In the genomic region with DNA sequence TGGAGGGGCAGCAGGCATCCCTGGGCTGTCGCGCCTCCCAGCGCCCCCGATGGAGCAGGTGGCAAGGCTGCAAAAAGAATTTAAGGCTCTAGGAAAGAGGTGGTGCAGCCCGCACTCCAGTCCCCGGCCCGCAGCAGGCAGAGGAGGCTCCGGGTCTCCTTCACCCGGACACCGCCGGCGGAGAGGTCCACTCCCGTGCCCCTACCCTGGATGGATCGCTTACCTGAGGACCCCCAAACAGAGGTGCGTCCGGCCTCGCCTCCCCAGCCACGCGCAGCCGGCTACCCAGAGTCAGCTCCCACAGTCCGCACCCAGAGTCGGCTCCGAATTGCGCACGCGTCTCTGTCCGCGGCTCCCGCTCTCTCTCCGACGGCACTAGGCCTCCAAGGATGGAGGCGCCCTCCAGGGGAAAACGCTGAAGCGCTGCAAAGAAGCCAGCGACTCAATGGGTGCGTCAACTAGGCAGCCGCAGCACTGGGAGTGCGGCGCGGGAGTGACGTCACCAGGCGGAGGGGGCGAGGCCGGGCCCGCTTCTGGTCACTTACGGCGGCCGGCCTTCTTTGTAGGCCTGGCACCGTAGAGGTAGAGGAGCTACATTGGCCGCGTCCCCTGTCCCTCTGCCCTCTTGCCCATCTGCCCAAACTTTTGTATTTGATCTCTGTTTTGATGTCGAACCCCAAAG, we compare ENCODE assay signal across 8 cellular contexts. TPM values are rescaled to one million over a fixed set of nuclear protein-coding genes. Genes with fewer than 3 reads are reported as not detected.
DNase-seq lines count a peak whose midpoint lies in the region; FAIRE-seq and TF ChIP-seq lines count a peak whose summit lies in the region.

A gene with protein sequence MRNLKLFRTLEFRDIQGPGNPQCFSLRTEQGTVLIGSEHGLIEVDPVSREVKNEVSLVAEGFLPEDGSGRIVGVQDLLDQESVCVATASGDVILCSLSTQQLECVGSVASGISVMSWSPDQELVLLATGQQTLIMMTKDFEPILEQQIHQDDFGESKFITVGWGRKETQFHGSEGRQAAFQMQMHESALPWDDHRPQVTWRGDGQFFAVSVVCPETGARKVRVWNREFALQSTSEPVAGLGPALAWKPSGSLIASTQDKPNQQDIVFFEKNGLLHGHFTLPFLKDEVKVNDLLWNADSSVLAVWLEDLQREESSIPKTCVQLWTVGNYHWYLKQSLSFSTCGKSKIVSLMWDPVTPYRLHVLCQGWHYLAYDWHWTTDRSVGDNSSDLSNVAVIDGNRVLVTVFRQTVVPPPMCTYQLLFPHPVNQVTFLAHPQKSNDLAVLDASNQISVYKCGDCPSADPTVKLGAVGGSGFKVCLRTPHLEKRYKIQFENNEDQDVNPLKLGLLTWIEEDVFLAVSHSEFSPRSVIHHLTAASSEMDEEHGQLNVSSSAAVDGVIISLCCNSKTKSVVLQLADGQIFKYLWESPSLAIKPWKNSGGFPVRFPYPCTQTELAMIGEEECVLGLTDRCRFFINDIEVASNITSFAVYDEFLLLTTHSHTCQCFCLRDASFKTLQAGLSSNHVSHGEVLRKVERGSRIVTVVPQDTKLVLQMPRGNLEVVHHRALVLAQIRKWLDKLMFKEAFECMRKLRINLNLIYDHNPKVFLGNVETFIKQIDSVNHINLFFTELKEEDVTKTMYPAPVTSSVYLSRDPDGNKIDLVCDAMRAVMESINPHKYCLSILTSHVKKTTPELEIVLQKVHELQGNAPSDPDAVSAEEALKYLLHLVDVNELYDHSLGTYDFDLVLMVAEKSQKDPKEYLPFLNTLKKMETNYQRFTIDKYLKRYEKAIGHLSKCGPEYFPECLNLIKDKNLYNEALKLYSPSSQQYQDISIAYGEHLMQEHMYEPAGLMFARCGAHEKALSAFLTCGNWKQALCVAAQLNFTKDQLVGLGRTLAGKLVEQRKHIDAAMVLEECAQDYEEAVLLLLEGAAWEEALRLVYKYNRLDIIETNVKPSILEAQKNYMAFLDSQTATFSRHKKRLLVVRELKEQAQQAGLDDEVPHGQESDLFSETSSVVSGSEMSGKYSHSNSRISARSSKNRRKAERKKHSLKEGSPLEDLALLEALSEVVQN (N-terminal part only) (minus strand): TSS at position 484 of the 682 bp plus-strand sequence. CDS start 2,978 bp downstream, outside the sequence.

- peak within 1 kb of the TSS; percentile 92 for H2BK5ac ChIP-seq in H1 (ENCODE audit: low read depth, low read length)
- no peak within 1 kb of the TSS for H2BK5ac ChIP-seq in mesendoderm (ENCODE audit: low read length)

- DNase-seq in COLO829 (ENCODE audit: low spot score) (peak; percentile 97), GM20000 (ENCODE audit: low spot score) (peak; percentile 91), HT-29 (ENCODE audit: low spot score) (peak; percentile 93), H1 (ENCODE audit: low read depth in 1 of 2, low spot score in 2 of 2) (peak; percentile 78 to 91), mesendoderm (peak; percentile 97)
- DNase-seq in NK-92 treated with Interleukin-12 subunit alpha and Interleukin-12 subunit beta, amount 100 ng/mL, for 24 hours (lab: John Stamatoyannopoulos, UW), result peak; percentile 80
- DNase-seq in stimulated activated CD8-positive, alpha-beta memory T cell treated with anti-CD3 and anti-CD28 coated beads, Interleukin-15, amount 100 ng/mL, for 1 hour (ENCODE audit: low read depth), result peak; percentile 86

- H4K91ac ChIP-seq in H1 (replicated peaks; ENCODE audit: insufficient read length, low read length), result peak within 1 kb of the TSS; percentile 96

- H3K18ac ChIP-seq in H1 (ENCODE audit: extremely low read depth, low read length) (peak within 1 kb of the TSS; percentile 98), mesendoderm (ENCODE audit: low read length) (peak within 1 kb of the TSS; percentile 29)

- H3K56ac ChIP-seq in H1 (replicated peaks; ENCODE audit: insufficient read length, low read depth, low read length), result peak within 1 kb of the TSS; percentile 42
- H3K56ac ChIP-seq in mesendoderm (ENCODE audit: low read length), result peak within 1 kb of the TSS; percentile 99

- H3K9ac ChIP-seq in H1 (replicated peaks in 1 of 4; ENCODE audit: extremely low read depth in 1 of 4, low read depth in 3 of 4, low read length in 3 of 4), result peak within 1 kb of the TSS; percentile 88 to 91 (median 88)
- H3K9ac ChIP-seq in mesendoderm (ENCODE audit: low read length), result peak within 1 kb of the TSS; percentile 96

- H3K23ac ChIP-seq in H1 (ENCODE audit: insufficient read length) (no peak within 1 kb of the TSS), mesendoderm (ENCODE audit: low read length) (peak within 1 kb of the TSS; percentile 66)

- H3K14ac ChIP-seq in H1 (ENCODE audit: insufficient read length), result peak within 1 kb of the TSS; percentile 77

- H4K20me1 ChIP-seq in H1 (replicated peaks in 1 of 2; ENCODE audit: control insufficient read depth in 1 of 2, insufficient read depth in 2 of 2, low read length in 2 of 2), result no peaks in the 10 kb centered on the region

- no peak within 1 kb of the TSS for H2BK12ac ChIP-seq in H1 (ENCODE audit: low read depth, low read length)

- peaks cover 0 to 13% (median 3%) of the 10 kb centered on the region in 4 experiments; a peak in 4 of 8 replicates for H3K36me3 ChIP-seq in H1 (ENCODE audit: control insufficient read depth in 2 of 4, insufficient read depth in 4 of 4, low read length in 3 of 4)
- no peaks in the 10 kb centered on the region for H3K36me3 ChIP-seq in mesendoderm (ENCODE audit: control insufficient read depth, insufficient read depth, low read length)

- 0 out of 2 replicates have a peak within 1 kb of the TSS, but pooled peaks have one; percentile 76 for H2BK15ac ChIP-seq in H1 (ENCODE audit: low read length)
- no peak within 1 kb of the TSS for H2BK15ac ChIP-seq in mesendoderm (replicated peaks; ENCODE audit: low read depth)

- 2% methylated on average over 31 of the region's 52 CpGs; no CpG with 5 or more reads in 1 of the 2 experiments for WGBS in H1 (ENCODE audit: extremely low coverage in 1 of 2, insufficient coverage in 1 of 2, insufficient read length in 1 of 2, insufficient replicate concordance in 2 of 2, low coverage in 1 of 2, low lambda C conversion rate in 2 of 2, missing lambda C conversion rate in 1 of 2), 2 experiments
- no CpG with 5 or more reads among the region's 52 CpGs for WGBS in mesendoderm (ENCODE audit: extremely low coverage, insufficient coverage, low lambda C conversion rate)

- H3K4me3 ChIP-seq in H1 (ENCODE audit: extremely low read depth in 1 of 4, insufficient read depth in 2 of 4, low read depth in 3 of 4, low read length in 4 of 4) (peak within 1 kb of the TSS; percentile 96 to 100 (median 98)), mesendoderm (ENCODE audit: low read length) (peak within 1 kb of the TSS; percentile 100)

- H3K23me2 ChIP-seq in H1 (ENCODE audit: low read depth, low read length), result peaks cover 10% of the 10 kb centered on the region

- H3K79me1 ChIP-seq in H1 (ENCODE audit: low read depth, low read length) (peaks cover 2% of the 10 kb centered on the region), mesendoderm (ENCODE audit: low read length) (peaks cover 11% of the 10 kb centered on the region)

- POLR2A ChIA-PET in activated CD8-positive, alpha-beta memory T cell treated with anti-CD3 and anti-CD28 coated beads for 36 hours (lab: Charles Lee), result interaction anchor here (0.9 kb wide), 1 partner anchor 250 kb away, joined by 4 read pairs; no protein-coding TSS in a partner anchor
- POLR2A ChIA-PET in H1 (lab: Charles Lee; ENCODE audit: partially characterized antibody), result interaction anchor here (0.6 to 1.2 kb wide), 4 partner anchors 11 to 1537 kb away, joined by 3 read pairs; no protein-coding TSS in a partner anchor

- H3K9me3 ChIP-seq in H1 (ENCODE audit: insufficient read depth in 2 of 2, low read depth in 1 of 2, low read length in 1 of 2), result no peaks in the 10 kb centered on the region

- TF ChIP-seq CTCF in GM20000 (IDR thresholded peaks at IDR 0.05; ENCODE audit: extremely low read depth, missing control alignments) (peak; percentile 20), H1 (IDR thresholded peaks at IDR 0.05; ENCODE audit: control extremely low read depth in 1 of 3, insufficient read depth in 1 of 3, low read depth in 1 of 3, low read length in 3 of 3) (peak in 2 of 3 experiments; percentile 16 to 36; a peak in 2 of 4 replicates)

- CTCF ChIA-PET in activated CD8-positive, alpha-beta memory T cell treated with anti-CD3 and anti-CD28 coated beads for 36 hours (lab: Charles Lee), result no interaction called here
- CTCF ChIA-PET in H1 (lab: Charles Lee; ENCODE audit: partially characterized antibody), result interaction anchor here (1.3 kb wide), 1 partner anchor 17 kb away, joined by 6 read pairs; no protein-coding TSS in a partner anchor

- H3K27ac ChIP-seq in H1 (ENCODE audit: low read depth, low read length) (peak within 1 kb of the TSS; percentile 79), mesendoderm (ENCODE audit: low read depth, low read length) (peak within 1 kb of the TSS; percentile 95)

- no peak for FAIRE-seq in H1 (lab: Jason Lieb, UNC)

- peaks cover 10 to 26% of the 10 kb centered on the region in 2 experiments for H3K79me2 ChIP-seq in H1 (ENCODE audit: control insufficient read depth in 1 of 2, insufficient read depth in 2 of 2, low read length in 2 of 2)
- peaks cover 10% of the 10 kb centered on the region for H3K79me2 ChIP-seq in mesendoderm (ENCODE audit: control insufficient read depth, insufficient read depth, low read length)

- H2BK20ac ChIP-seq in H1 (ENCODE audit: low read length), result no peak within 1 kb of the TSS

- no peak within 1 kb of the TSS for H2BK120ac ChIP-seq in H1 (replicated peaks; ENCODE audit: low read depth, low read length)
- no peak within 1 kb of the TSS for H2BK120ac ChIP-seq in mesendoderm (ENCODE audit: low read depth, low read length)

- H2AK5ac ChIP-seq in H1 (ENCODE audit: low read depth, low read length) (no peak within 1 kb of the TSS), mesendoderm (ENCODE audit: low read length) (no peak within 1 kb of the TSS)

- H4K5ac ChIP-seq in H1 (ENCODE audit: insufficient read length, low read depth, low read length), result peak within 1 kb of the TSS; percentile 98
- no peak within 1 kb of the TSS for H4K5ac ChIP-seq in mesendoderm (ENCODE audit: low read length)

- H3K4me1 ChIP-seq in H1 (replicated peaks in 1 of 4; ENCODE audit: control insufficient read depth in 3 of 4, insufficient read depth in 4 of 4, low read length in 3 of 4), result peaks cover 0 to 4% (median under 1%) of the 10 kb centered on the region in 4 experiments; a peak in 4 of 7 replicates
- peaks cover 4% of the 10 kb centered on the region for H3K4me1 ChIP-seq in mesendoderm (ENCODE audit: control insufficient read depth, low read depth, low read length)

- H3K4me2 ChIP-seq in H1 (ENCODE audit: insufficient read depth in 1 of 2, low read depth in 2 of 2, low read length in 2 of 2), result peak within 1 kb of the TSS; percentile 77 to 99
- H3K4me2 ChIP-seq in mesendoderm (ENCODE audit: low read length), result peak within 1 kb of the TSS; percentile 89

- no peak for TF ChIP-seq EP300 in H1 (IDR thresholded peaks at IDR 0.05; ENCODE audit: borderline replicate concordance in 1 of 2, low read depth in 2 of 2, low read length in 2 of 2)

- H4K8ac ChIP-seq in H1 (ENCODE audit: extremely low read depth, insufficient read depth, low read length), result peak within 1 kb of the TSS; percentile 97
- no peak within 1 kb of the TSS for H4K8ac ChIP-seq in mesendoderm (ENCODE audit: low read depth, low read length)

- peak within 1 kb of the TSS; percentile 75 for H3K4ac ChIP-seq in H1 (replicated peaks; ENCODE audit: insufficient read length, low read depth, low read length)
- H3K4ac ChIP-seq in mesendoderm (ENCODE audit: low read depth, low read length), result peak within 1 kb of the TSS; percentile 5

- H3K27me3 ChIP-seq in H1 (replicated peaks in 1 of 4; ENCODE audit: control insufficient read depth in 3 of 4, extremely low read depth in 1 of 4, insufficient read depth in 3 of 4, low read length in 3 of 4) (no peaks in the 10 kb centered on the region), mesendoderm (ENCODE audit: insufficient read depth, low read length, poor library complexity) (no peaks in the 10 kb centered on the region)

- peak in 1 of 2 experiments; percentile 33; a peak in 2 of 4 replicates for TF ChIP-seq RAD21 in H1 (IDR thresholded peaks at IDR 0.05 in 1 of 2, conservative IDR thresholded peaks at IDR 0.05 in 1 of 2; ENCODE audit: low read depth in 2 of 2, low read length in 2 of 2)

- TF ChIP-seq POLR2A in H1 (IDR thresholded peaks at IDR 0.05; ENCODE audit: control extremely low read depth in 1 of 2, low read depth in 2 of 2, low read length in 2 of 2), result peak; percentile 75 to 92

- H2AFZ ChIP-seq in H1 (ENCODE audit: low read length), result peak within 1 kb of the TSS; percentile 100

RNA-seq across cellular contexts. Expression of the gene that starts here (rescaled TPM):
- 14.7 and 24.4 TPM in 2 replicates for total RNA-seq in HT-29 (2014; rRNA removed; shearing (Covaris generic))
- 10 to 100 TPM; 34.1 to 35.7 TPM for total RNA-seq in activated CD8-positive, alpha-beta memory T cell treated with anti-CD3 and anti-CD28 coated beads for 36 hours
- 31.3 and 31.7 TPM in 2 replicates for total RNA-seq in H1 (2021; fragmentation: NEBNext Ultra II Directional; extraction: Animal tissue kit (Norgen Biotek cat#: 25700))
- 12.3 and 13.9 TPM in 2 replicates for polyA plus RNA-seq in H1 (2011; rRNA removed)
- 20.6 TPM for polyA plus RNA-seq in H1 (2011; cell fraction: cytosol; rRNA removed)
- 24.9 TPM for polyA plus RNA-seq in H1 (2011; cell fraction: nucleus; rRNA removed)
- polyA plus RNA-seq in H1 (2012, experiment 1 of 2), result 18.9 to 25.8 TPM (median 25.0 TPM) in 4 replicates
- 1.9 TPM for polyA plus RNA-seq in H1 (2012, experiment 2 of 2)
- 19.3 TPM for polyA plus RNA-seq in H1 (2013, experiment 1 of 2)
- polyA plus RNA-seq in H1 (2013, experiment 2 of 2), result 13.3 TPM
- 41.3 and 51.4 TPM in 2 replicates for polyA minus RNA-seq in H1 (2011; rRNA and poly(A)+ RNA removed)
- 17.8 TPM for polyA minus RNA-seq in H1 (2011; cell fraction: cytosol; rRNA and poly(A)+ RNA removed)
- 23.0 TPM for polyA minus RNA-seq in H1 (2011; cell fraction: nucleus; rRNA and poly(A)+ RNA removed)
- polyA plus RNA-seq in mesendoderm (2013, experiment 1 of 2), result 21.8 TPM
- 23.0 TPM for polyA plus RNA-seq in mesendoderm (2013, experiment 2 of 2)

Comparison
In these comparisons a context has a peak if more than half of its experiments do, and no peak if none do; other contexts are left out.
1. Peak in every context shown above with its lines: DNase-seq, H3K4me3 ChIP-seq and H3K27ac ChIP-seq.